ENCODE assay signal across 12 cellular contexts in the genomic region with DNA sequence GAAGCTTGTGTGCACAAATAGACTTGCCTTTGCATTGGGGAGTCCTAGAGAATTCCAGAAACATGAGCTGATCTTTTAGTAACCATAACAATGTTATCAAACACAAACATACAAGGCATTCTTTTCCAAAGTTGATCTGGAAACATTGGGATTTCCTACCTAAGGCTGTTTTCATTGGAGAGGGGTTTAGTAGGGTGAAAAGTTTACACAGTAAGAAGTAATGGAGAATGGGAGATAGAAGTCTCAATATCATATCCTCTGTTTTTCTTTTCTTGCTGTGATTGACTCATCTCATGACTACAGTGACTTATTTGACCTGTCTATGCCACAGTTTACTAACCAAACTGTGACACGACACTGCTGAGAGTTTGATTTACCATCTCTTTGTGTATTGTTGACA.
DNase-seq lines count a peak whose midpoint lies in the region; ATAC-seq and TF ChIP-seq lines count a peak whose summit lies in the region.
"Had no signal": no experiment of that assay in that cellular context is flagged by ENCODE, and none has a peak within 500 bp of the region (broad histone marks: within the 10 kb centered on the region; RNA-seq: fewer than 3 reads in every experiment).

No MANE protein-coding gene starts in this region.

- H3K36me3 Mint-ChIP-seq in chondrocyte (ENCODE audit: low read depth) = no peaks in the 10 kb centered on the region

- peaks cover 8% of the 10 kb centered on the region for H3K4me1 Mint-ChIP-seq in chondrocyte (ENCODE audit: low read depth)

- no peaks in the 10 kb centered on the region for H3K9me3 ChIP-seq in MG63
- H3K9me3 ChIP-seq: uterus had no signal

- H3K9me3 Mint-ChIP-seq in chondrocyte (ENCODE audit: low read depth) = no peaks in the 10 kb centered on the region

- peaks cover 3% of the 10 kb centered on the region for H3K27me3 Mint-ChIP-seq in chondrocyte (ENCODE audit: low read depth)

- no peak overlapping the region for H3K4me3 Mint-ChIP-seq in chondrocyte (ENCODE audit: unreplicated experiment)

- H3K36me3 ChIP-seq in MG63 = no peaks in the 10 kb centered on the region
- H3K36me3 ChIP-seq: uterus had no signal

- H3K4me3 ChIP-seq in fibroblast of villous mesenchyme (ENCODE audit: low read depth, low read length) (no peak overlapping the region), MG63 (no peak overlapping the region)
- H3K4me3 ChIP-seq: uterus had no signal

- H3K27ac Mint-ChIP-seq in chondrocyte (ENCODE audit: unreplicated experiment) = no peak overlapping the region

- H3K27me3 ChIP-seq in MG63 = no peaks in the 10 kb centered on the region
- H3K27me3 ChIP-seq: uterus had no signal

- ATAC-seq in GM21360 (IDR thresholded peaks at IDR 0.05; ENCODE audit: unreplicated experiment) = peak; percentile 65
- peak; percentile 57 for ATAC-seq in HG03457 (IDR thresholded peaks at IDR 0.05; ENCODE audit: unreplicated experiment)

- DNase-seq in DMS53 treated with DMSO at 0.1 percent for 48 hours (lab: John Stamatoyannopoulos, UW; ENCODE audit: unreplicated experiment) (peak; percentile 31), fibroblast of villous mesenchyme (ENCODE audit: low read depth) (peak; percentile 5), MG63 (no peak), chondrocyte (ENCODE audit: low spot score) (no peak), iPS-NIHi11 (ENCODE audit: low spot score) (no peak)
- no peak for DNase-seq in activated naive CD4-positive, alpha-beta T cell treated with anti-CD3 and anti-CD28 coated beads, Interleukin-2, amount 50 U/mL, for 16 hours
- DNase-seq: aorta, kidney, NCI-H187 treated with DMSO at 0.1 percent for 48 hours, uterus had no signal

- no peak for TF ChIP-seq CTCF in fibroblast of villous mesenchyme (IDR thresholded peaks at IDR 0.05; ENCODE audit: insufficient read depth, low read depth, low read length)
- no peak for TF ChIP-seq CTCF in chondrocyte (IDR thresholded peaks at IDR 0.05)

Comparison
In these comparisons a context has a peak if more than half of its experiments do, and no peak if none do; other contexts are left out.
1. DNase-seq: peak in DMS53 treated with DMSO at 0.1 percent for 48 hours (single experiment) and fibroblast of villous mesenchyme (single experiment); none in MG63 (single experiment), activated naive CD4-positive, alpha-beta T cell treated with anti-CD3 and anti-CD28 coated beads, Interleukin-2, amount 50 U/mL, for 16 hours (single experiment), chondrocyte (single experiment) and iPS-NIHi11 (single experiment).